8 cellular contexts compared by ENCODE assay signal in the genomic region with DNA sequence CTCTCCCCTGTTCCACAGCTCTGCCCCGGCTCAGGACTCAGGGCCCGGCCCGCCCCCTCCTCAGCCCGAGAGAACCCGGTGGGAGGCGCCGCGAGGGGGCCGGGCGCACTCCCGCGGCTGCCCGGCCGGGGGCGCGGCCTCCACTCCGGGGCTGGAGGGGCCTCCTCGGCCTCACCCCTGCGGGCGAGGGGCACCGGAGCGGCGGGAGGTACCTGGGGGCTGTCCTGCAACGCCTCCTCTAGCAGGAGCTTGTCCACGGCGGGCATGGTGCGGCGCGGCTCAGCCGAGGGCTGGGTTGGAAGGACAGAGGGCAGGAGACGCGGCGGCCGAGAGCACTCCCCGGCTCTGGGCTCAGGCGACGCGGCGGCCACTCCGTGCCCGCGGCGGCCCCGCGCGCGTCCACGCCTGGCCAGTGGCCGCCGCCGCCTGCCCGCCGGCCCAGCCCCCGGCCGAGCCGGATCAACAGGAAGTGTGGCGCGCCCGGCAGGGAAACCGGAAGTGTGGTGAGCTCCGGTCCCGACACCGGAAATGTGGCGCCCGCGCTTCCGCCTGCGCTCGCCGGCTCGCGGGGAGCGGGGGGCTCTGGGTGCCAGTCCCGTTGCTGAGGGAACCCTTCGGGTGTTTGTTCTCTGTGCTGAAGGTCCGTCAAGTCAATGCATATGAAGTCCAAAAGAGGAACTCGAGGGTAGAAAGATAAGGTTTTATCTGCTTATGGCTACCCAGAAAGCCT. TPM values are rescaled to one million over a fixed set of nuclear protein-coding genes. Genes with fewer than 3 reads are reported as not detected.
A peak's percentile ranks its signal among the peaks of the same experiment; 100 is the strongest.
DNase-seq lines count a peak whose midpoint lies in the region; ATAC-seq and TF ChIP-seq lines count a peak whose summit lies in the region.

Gene APPL2 (minus strand): TSS at position 428 of the 730 bp plus-strand sequence. CDS start 162 bp downstream, at position 266.

- no peaks in the 10 kb centered on the region for H3K9me3 ChIP-seq in muscle layer of colon (ENCODE audit: low read length)

- peak within 1 kb of the TSS; percentile 57 for H3K9ac ChIP-seq in KMS-11
- peak within 1 kb of the TSS; percentile 82 for H3K9ac ChIP-seq in muscle layer of colon (ENCODE audit: low read length)

- ATAC-seq in GM21619 (IDR thresholded peaks at IDR 0.05; ENCODE audit: unreplicated experiment): peak; percentile 87
- ATAC-seq in esophagus mucosa: peak; percentile 93

- H3K4me2 ChIP-seq in KMS-11: peak within 1 kb of the TSS; percentile 82

- no peak within 1 kb of the TSS for H3K4me3 ChIP-seq in KMS-11 (IDR thresholded peaks at IDR 0.05; ENCODE audit: insufficient read depth, low read depth, low read length)
- H3K4me3 ChIP-seq in muscle layer of colon (ENCODE audit: low read depth in 1 of 2, low read length in 2 of 2): peak within 1 kb of the TSS; percentile 48 to 86

- H3K79me2 ChIP-seq in KMS-11 (ENCODE audit: insufficient read depth, low read depth): peaks cover 24% of the 10 kb centered on the region; the same call in 1 of the 2 replicates

- H2AFZ ChIP-seq in KMS-11 (ENCODE audit: low read depth): peak within 1 kb of the TSS; percentile 86

- H3K4me1 ChIP-seq in KMS-11 (ENCODE audit: low read depth, poor library complexity, severe bottlenecking) (peaks cover 30% of the 10 kb centered on the region), muscle layer of colon (ENCODE audit: insufficient read depth, low read length) (peaks cover 35% of the 10 kb centered on the region)

- H3K36me3 ChIP-seq in KMS-11 (ENCODE audit: insufficient read depth) (no peaks in the 10 kb centered on the region), muscle layer of colon (ENCODE audit: insufficient read depth, low read length) (peaks cover 1% of the 10 kb centered on the region)

- peak; percentile 77 for DNase-seq in DMS153 (lab: John Stamatoyannopoulos, UW)
- peak; percentile 84 to 88 for DNase-seq in activated T-cell treated with anti-CD3 and anti-CD28 coated beads, Interleukin-2, amount 50 U/mL, for 48 hours
- DNase-seq in stimulated activated CD8-positive, alpha-beta memory T cell treated with anti-CD3 and anti-CD28 coated beads, Interleukin-7, amount 100 ng/mL, for 24 hours (ENCODE audit: low read depth): peak; percentile 75

- 0 out of 2 replicates have a peak, but pooled peaks have one; percentile 8 for TF ChIP-seq CTCF in KMS-11 (conservative IDR thresholded peaks at IDR 0.05; ENCODE audit: low read depth, low read length)

- H3K27me3 ChIP-seq in KMS-11 (ENCODE audit: insufficient read depth, low read depth): no peaks in the 10 kb centered on the region
- no peaks in the 10 kb centered on the region for H3K27me3 ChIP-seq in muscle layer of colon (ENCODE audit: control insufficient read depth in 1 of 2, insufficient read depth in 2 of 2, low read length in 2 of 2)

- no peaks in the 10 kb centered on the region for H4K20me1 ChIP-seq in KMS-11 (ENCODE audit: insufficient read depth)

- peak within 1 kb of the TSS; percentile 47 for H3K27ac ChIP-seq in KMS-11
- peak within 1 kb of the TSS; percentile 69 for H3K27ac ChIP-seq in muscle layer of colon (ENCODE audit: low read depth, low read length)

TF ChIP-seq in PFSK-1, 5 proteins besides CTCF, POLR2A, EP300 and RAD21:
- TF ChIP-seq TAF1 (IDR thresholded peaks at IDR 0.05; ENCODE audit: borderline replicate concordance, insufficient read depth, low read length) (peak; percentile 88), POLR2AphosphoS5 (IDR thresholded peaks at IDR 0.05; ENCODE audit: low read depth, low read length) (peak; percentile 82; the same call in 1 of the 2 replicates), REST (IDR thresholded peaks at IDR 0.05; ENCODE audit: insufficient read depth in 1 of 2, low read depth in 2 of 2, low read length in 2 of 2) (no peak), SIN3A (IDR thresholded peaks at IDR 0.05; ENCODE audit: borderline replicate concordance, insufficient read depth, low read length) (no peak), FOXP2 (optimal IDR thresholded peaks at IDR 0.05; ENCODE audit: borderline replicate concordance, extremely low read depth, extremely low read length, insufficient read depth) (peak; percentile 99)

RNA-seq across cellular contexts. Expression of gene APPL2, which starts in this region (rescaled TPM):
- 14.5 TPM for polyA plus RNA-seq in PFSK-1 (2012; ENCODE audit: insufficient read length, low read depth)
- total RNA-seq in esophagus mucosa: 27.0 TPM
